14 cellular contexts compared by ENCODE assay signal in the genomic region with DNA sequence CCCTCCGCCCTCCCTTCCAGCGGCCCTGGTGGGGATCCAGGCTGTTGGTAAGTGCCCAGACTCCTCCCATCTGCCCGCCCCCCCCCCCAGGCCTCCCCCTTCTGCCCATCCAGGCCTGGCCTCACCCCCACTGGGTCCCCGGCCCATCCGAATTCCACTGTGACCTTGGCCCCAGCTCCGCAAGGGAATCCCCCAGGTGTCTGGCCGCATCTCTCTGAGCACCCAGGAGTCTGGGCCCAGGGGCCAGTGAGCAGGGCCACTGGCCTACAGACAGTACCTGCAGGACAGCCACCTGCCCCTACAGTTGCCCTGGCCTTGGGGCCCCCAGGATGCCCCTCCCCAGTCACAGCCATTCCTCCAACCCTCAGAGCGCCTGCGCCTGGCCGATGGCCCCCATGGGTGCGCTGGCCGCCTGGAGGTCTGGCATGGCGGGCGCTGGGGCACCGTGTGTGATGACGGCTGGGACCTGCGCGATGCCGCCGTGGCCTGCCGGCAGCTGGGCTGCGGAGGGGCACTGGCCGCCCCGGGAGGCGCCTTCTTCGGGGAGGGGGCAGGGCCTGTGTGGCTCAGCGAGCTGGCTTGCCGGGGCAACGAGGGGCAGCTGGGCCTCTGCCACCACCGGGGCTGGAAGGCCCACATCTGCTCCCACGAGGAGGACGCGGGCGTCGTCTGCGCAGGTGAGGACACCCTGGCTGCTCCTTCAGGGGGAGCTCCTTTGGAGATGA. TPM values are rescaled to one million over a fixed set of nuclear protein-coding genes. Genes with fewer than 3 reads are reported as not detected.
DNase-seq lines count a peak whose midpoint lies in the region; ATAC-seq, FAIRE-seq and TF ChIP-seq lines count a peak whose summit lies in the region.
"Had no signal": no experiment of that assay in that cellular context is flagged by ENCODE, and none has a peak within 500 bp of the region (broad histone marks: within the 10 kb centered on the region; RNA-seq: fewer than 3 reads in every experiment).

No MANE protein-coding gene starts in this region.

- peak; percentile 77 for DNase-seq in GM03348 (ENCODE audit: low spot score)
- DNase-seq in astrocyte (ENCODE audit: low read depth), result no peak
- DNase-seq in testis, result no peak
- no peak for DNase-seq in activated naive CD4-positive, alpha-beta T cell (lab: John Stamatoyannopoulos, UW)
- no peak for DNase-seq in MV-4-11 (lab: John Stamatoyannopoulos, UW)
- DNase-seq: activated CD4-positive, alpha-beta T cell treated with anti-CD3 and anti-CD28 coated beads for 36 hours; activated T-cell treated with anti-CD3 and anti-CD28 coated beads, Interleukin-2, amount 50 U/mL, for 24 hours; Caco-2; stimulated activated naive CD4-positive, alpha-beta T cell treated with Interleukin-2 at 50 U/mL for 16 hours had no signal

- H3K9me3 Mint-ChIP-seq in astrocyte (ENCODE audit: unreplicated experiment), result no peaks in the 10 kb centered on the region
- H3K9me3 Mint-ChIP-seq: activated T-cell treated with anti-CD3 and anti-CD28 coated beads, Interleukin-2, amount 50 U/mL, for 24 hours had no signal

- no peaks in the 10 kb centered on the region for H3K27me3 Mint-ChIP-seq in astrocyte (ENCODE audit: low read depth, unreplicated experiment)

- H3K4me2 ChIP-seq in astrocyte (ENCODE audit: low read length), result peak overlapping the region; percentile 85

- no peaks in the 10 kb centered on the region for H3K36me3 ChIP-seq in astrocyte (ENCODE audit: insufficient read depth, low read length)
- H3K36me3 ChIP-seq in testis (ENCODE audit: low read depth, missing control alignments), result no peaks in the 10 kb centered on the region

- peak overlapping the region; percentile 18 for H3K9ac ChIP-seq in astrocyte (ENCODE audit: low read length)

- H3K36me3 Mint-ChIP-seq in astrocyte (ENCODE audit: low read depth, unreplicated experiment), result peaks cover 3% of the 10 kb centered on the region

- H3K4me1 ChIP-seq in astrocyte (ENCODE audit: insufficient read depth, low read length), result peaks cover 60% of the 10 kb centered on the region
- peaks cover 48% of the 10 kb centered on the region for H3K4me1 ChIP-seq in testis

- no peak overlapping the region for H3K27ac Mint-ChIP-seq in astrocyte (ENCODE audit: unreplicated experiment)
- H3K27ac Mint-ChIP-seq: activated CD4-positive, alpha-beta T cell treated with anti-CD3 and anti-CD28 coated beads for 36 hours; progenitor cell of endocrine pancreas had no signal

- H3K4me1 Mint-ChIP-seq in astrocyte (ENCODE audit: low read depth, unreplicated experiment), result peaks cover 21% of the 10 kb centered on the region

- TF ChIP-seq POLR2A in testis (IDR thresholded peaks at IDR 0.05), result no peak

- no peak overlapping the region for H3K27ac ChIP-seq in astrocyte (ENCODE audit: low read depth, low read length)
- peak overlapping the region; percentile 3 to 83 for H3K27ac ChIP-seq in testis

- H3K4me3 ChIP-seq in astrocyte (ENCODE audit: insufficient read depth, low read depth, low read length) (no peak overlapping the region), iPS-18c (ENCODE audit: insufficient read depth, low read depth, low read length) (peak overlapping the region; percentile 24; the same call in 1 of the 2 replicates), testis (no peak overlapping the region)

- no peaks in the 10 kb centered on the region for H4K20me1 ChIP-seq in astrocyte (ENCODE audit: insufficient read depth, low read length)

- no peak for ATAC-seq in HG02623 (IDR thresholded peaks at IDR 0.05; ENCODE audit: unreplicated experiment)
- ATAC-seq: activated CD4-positive, alpha-beta T cell treated with anti-CD3 and anti-CD28 coated beads for 36 hours had no signal

- no peak for TF ChIP-seq CTCF in astrocyte (IDR thresholded peaks at IDR 0.05; ENCODE audit: insufficient read depth, low read depth, low read length)
- TF ChIP-seq CTCF in testis (IDR thresholded peaks at IDR 0.05), result no peak

- 70 to 74% methylated on average over 19 to 31 of the region's 36 CpGs for WGBS in testis, 2 donors

- H2AFZ ChIP-seq in astrocyte (ENCODE audit: low read depth, low read length), result no peak overlapping the region

- intact Hi-C loops in testis (cut with DNase I; ENCODE audit: low total_unique reads), result no loop called here

- no peaks in the 10 kb centered on the region for H3K9me3 ChIP-seq in astrocyte (ENCODE audit: insufficient read depth, low read depth, low read length)
- no peaks in the 10 kb centered on the region for H3K9me3 ChIP-seq in iPS-18c (ENCODE audit: control insufficient read depth, insufficient read depth, low read length)
- H3K9me3 ChIP-seq in testis, result no peaks in the 10 kb centered on the region
- H3K9me3 ChIP-seq: Caco-2 had no signal

- no peak for FAIRE-seq in astrocyte (lab: Jason Lieb, UNC)
- FAIRE-seq: islet of Langerhans had no signal

- H3K79me2 ChIP-seq in astrocyte (ENCODE audit: insufficient read depth, low read length), result peaks cover 20% of the 10 kb centered on the region

- H3K27me3 ChIP-seq in astrocyte (ENCODE audit: insufficient read depth, low read length) (no peaks in the 10 kb centered on the region), testis (no peaks in the 10 kb centered on the region)

- no peak overlapping the region for H3K4me3 Mint-ChIP-seq in astrocyte (ENCODE audit: unreplicated experiment)
- H3K4me3 Mint-ChIP-seq: activated CD4-positive, alpha-beta T cell treated with anti-CD3 and anti-CD28 coated beads for 36 hours; activated T-cell treated with anti-CD3 and anti-CD28 coated beads, Interleukin-2, amount 50 U/mL, for 24 hours had no signal

RNA-seq across cellular contexts. Expression of a gene that starts 0.9 kb away (rescaled TPM):
- total RNA-seq in astrocyte, result 46.8 and 66.1 TPM in 2 replicates
- 1 to 10 TPM; 6.4 to 6.9 TPM for total RNA-seq in testis
- 10.7 TPM for polyA plus RNA-seq in testis (ENCODE audit: insufficient read depth, low read depth, low replicate concordance)

RNA-seq across cellular contexts. Expression of a gene that starts 4.2 kb away (rescaled TPM):
- total RNA-seq in astrocyte (68.7 and 71.2 TPM in 2 replicates), testis (10 to 100 TPM; 12.0 to 16.0 TPM)
- 17.3 TPM for polyA plus RNA-seq in testis (ENCODE audit: insufficient read depth, low read depth, low replicate concordance)

RNA-seq across cellular contexts. Expression of a gene that starts 12.7 kb away (rescaled TPM):
- total RNA-seq in astrocyte, result 9.9 and 11.9 TPM in 2 replicates
- 10 to 100 TPM; 31.3 to 53.7 TPM for total RNA-seq in testis
- polyA plus RNA-seq in testis (ENCODE audit: insufficient read depth, low read depth, low replicate concordance), result 33.8 TPM

RNA-seq across cellular contexts. Expression of a gene that starts 24.6 kb away (rescaled TPM):
- not detected in 2 replicates for total RNA-seq in astrocyte
- not detected for total RNA-seq in testis
- polyA plus RNA-seq in testis (ENCODE audit: insufficient read depth, low read depth, low replicate concordance), result not detected
- total RNA-seq: activated CD4-positive, alpha-beta T cell treated with anti-CD3 and anti-CD28 coated beads for 36 hours; Caco-2; mononuclear cell; progenitor cell of endocrine pancreas had no signal

RNA-seq across cellular contexts. Expression of a gene that starts 27.7 kb away (rescaled TPM):
- total RNA-seq in astrocyte, result 58.8 and 61.6 TPM in 2 replicates
- 10 to 100 TPM; 79.1 to 98.5 TPM for total RNA-seq in testis
- 107 TPM for polyA plus RNA-seq in testis (ENCODE audit: insufficient read depth, low read depth, low replicate concordance)
